In the genomic region with DNA sequence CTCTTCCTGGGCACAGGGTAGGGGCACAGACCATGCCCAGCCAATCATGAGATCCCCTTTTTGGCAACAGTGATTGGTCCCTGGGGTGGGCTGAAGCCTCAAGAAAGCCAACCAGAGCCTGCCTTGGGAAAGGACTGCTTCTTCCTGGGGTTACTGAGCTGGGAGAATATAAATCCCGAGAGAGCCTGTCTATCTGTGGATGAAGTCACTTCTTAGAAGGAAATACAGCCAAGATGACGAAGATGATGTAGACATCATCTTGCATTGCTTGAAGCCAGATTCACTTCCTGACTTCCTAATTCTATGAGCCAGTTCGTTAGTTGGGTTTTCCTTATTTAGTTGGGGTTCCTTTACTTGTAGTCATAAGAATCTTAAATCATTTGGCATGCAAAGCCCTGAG, we compare ENCODE assay signal across 13 cellular contexts. TPM values are rescaled to one million over a fixed set of nuclear protein-coding genes. Genes with fewer than 3 reads are reported as not detected.
DNase-seq lines count a peak whose midpoint lies in the region; ATAC-seq and TF ChIP-seq lines count a peak whose summit lies in the region.
"Had no signal": no experiment of that assay in that cellular context is flagged by ENCODE, and none has a peak within 500 bp of the region (broad histone marks: within the 10 kb centered on the region; RNA-seq: fewer than 3 reads in every experiment).

No MANE protein-coding gene starts in this region.

- TF ChIP-seq CTCF in fibroblast of mammary gland (conservative IDR thresholded peaks at IDR 0.05; ENCODE audit: control insufficient read depth, insufficient read depth, low read depth, low read length), result no peak
- TF ChIP-seq CTCF in osteocyte (IDR thresholded peaks at IDR 0.05), result no peak
- no peak for TF ChIP-seq CTCF in GM20000 (IDR thresholded peaks at IDR 0.05; ENCODE audit: extremely low read depth, missing control alignments)

- H3K4me1 Mint-ChIP-seq in osteocyte (ENCODE audit: unreplicated experiment), result peaks cover 38% of the 10 kb centered on the region

- H3K4me3 ChIP-seq in fibroblast of mammary gland (ENCODE audit: control insufficient read depth, low read depth, low read length) (no peak overlapping the region), aorta (ENCODE audit: low read length in 2 of 2) (no peak overlapping the region)

- no peaks in the 10 kb centered on the region for H3K9me3 Mint-ChIP-seq in osteocyte (ENCODE audit: unreplicated experiment)
- H3K9me3 Mint-ChIP-seq: neural crest cell had no signal

- peak; percentile 35 for ATAC-seq in SK-N-SH treated with all-trans-retinoic acid at 6 μM for 48 hours
- no peak for ATAC-seq in aorta (ENCODE audit: low FRiP score)

- WGBS in aorta, 2 donors, result 13 to 24% methylated on average over 3 of the region's 3 CpGs

- H3K36me3 Mint-ChIP-seq in osteocyte (ENCODE audit: unreplicated experiment), result no peaks in the 10 kb centered on the region

- intact Hi-C loops in aorta (cut with DNase I), result no loop called here

- no peaks in the 10 kb centered on the region for H3K27me3 Mint-ChIP-seq in osteocyte (ENCODE audit: unreplicated experiment)

- no peaks in the 10 kb centered on the region for H3K4me1 ChIP-seq in aorta (ENCODE audit: control insufficient read depth in 1 of 2, insufficient read depth in 2 of 2, low read length in 2 of 2)

- H3K27ac Mint-ChIP-seq in osteocyte (ENCODE audit: unreplicated experiment), result peak overlapping the region; percentile 10

- DNase-seq in EH (ENCODE audit: low read depth) (peak; percentile 98), fibroblast of mammary gland (ENCODE audit: low read depth) (peak; percentile 97), osteocyte (ENCODE audit: extremely low spot score, unreplicated experiment) (no peak), GM20000 (ENCODE audit: low spot score) (no peak), DMS79 (lab: John Stamatoyannopoulos, UW) (no peak), HuH-7 (ENCODE audit: low spot score) (no peak), aorta (no peak)
- DNase-seq: activated CD8-positive, alpha-beta memory T cell treated with anti-CD3 and anti-CD28 coated beads, Interleukin-2, amount 50 U/mL, for 48 hours; cortex of kidney; NCI-H69; T-helper 2 cell had no signal

- no peaks in the 10 kb centered on the region for H3K27me3 ChIP-seq in aorta (ENCODE audit: control insufficient read depth in 1 of 2, insufficient read depth in 2 of 2, low read length in 1 of 2)

- no peaks in the 10 kb centered on the region for H3K36me3 ChIP-seq in aorta (ENCODE audit: control insufficient read depth in 1 of 2, insufficient read depth in 2 of 2, low read length in 1 of 2)

- peak overlapping the region in 1 of 2 donors; percentile 23 for H3K27ac ChIP-seq in aorta (ENCODE audit: low read depth in 1 of 2, low read length in 2 of 2)

- H3K9me3 ChIP-seq in aorta (ENCODE audit: control insufficient read depth, low read length), result no peaks in the 10 kb centered on the region

- no peak overlapping the region for H3K4me3 Mint-ChIP-seq in osteocyte (ENCODE audit: unreplicated experiment)
- H3K4me3 Mint-ChIP-seq: neural crest cell had no signal

TF ChIP-seq in SK-N-SH treated with all-trans-retinoic acid at 6 μM for 48 hours, 23 proteins besides CTCF, POLR2A, EP300 and RAD21:
- TF ChIP-seq ZC3H10 (CRISPR knock-in tag; IDR thresholded peaks at IDR 0.05) (no peak), ZNF565 (CRISPR knock-in tag; conservative IDR thresholded peaks at IDR 0.05; ENCODE audit: low read depth) (no peak), ZFP3 (CRISPR knock-in tag; IDR thresholded peaks at IDR 0.05) (no peak), TOX (CRISPR knock-in tag; IDR thresholded peaks at IDR 0.05; ENCODE audit: borderline replicate concordance) (no peak), RARB (CRISPR knock-in tag; IDR thresholded peaks at IDR 0.05) (no peak), PPARA (CRISPR knock-in tag; IDR thresholded peaks at IDR 0.05; ENCODE audit: borderline replicate concordance) (no peak), SNAI2 (CRISPR knock-in tag; IDR thresholded peaks at IDR 0.05) (no peak), ISL1 (CRISPR knock-in tag; IDR thresholded peaks at IDR 0.05) (no peak), GLIS3 (CRISPR knock-in tag; IDR thresholded peaks at IDR 0.05) (no peak), ZFP30 (CRISPR knock-in tag; IDR thresholded peaks at IDR 0.05) (no peak), ZNF8 (CRISPR knock-in tag; IDR thresholded peaks at IDR 0.05) (no peak)
- TF ChIP-seq, protein P1, sequence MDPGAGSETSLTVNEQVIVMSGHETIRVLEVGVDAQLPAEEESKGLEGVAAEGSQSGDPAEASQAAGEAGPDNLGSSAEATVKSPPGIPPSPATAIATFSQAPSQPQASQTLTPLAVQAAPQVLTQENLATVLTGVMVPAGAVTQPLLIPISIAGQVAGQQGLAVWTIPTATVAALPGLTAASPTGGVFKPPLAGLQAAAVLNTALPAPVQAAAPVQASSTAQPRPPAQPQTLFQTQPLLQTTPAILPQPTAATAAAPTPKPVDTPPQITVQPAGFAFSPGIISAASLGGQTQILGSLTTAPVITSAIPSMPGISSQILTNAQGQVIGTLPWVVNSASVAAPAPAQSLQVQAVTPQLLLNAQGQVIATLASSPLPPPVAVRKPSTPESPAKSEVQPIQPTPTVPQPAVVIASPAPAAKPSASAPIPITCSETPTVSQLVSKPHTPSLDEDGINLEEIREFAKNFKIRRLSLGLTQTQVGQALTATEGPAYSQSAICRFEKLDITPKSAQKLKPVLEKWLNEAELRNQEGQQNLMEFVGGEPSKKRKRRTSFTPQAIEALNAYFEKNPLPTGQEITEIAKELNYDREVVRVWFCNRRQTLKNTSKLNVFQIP (CRISPR knock-in tag; IDR thresholded peaks at IDR 0.05; ENCODE audit: borderline replicate concordance, low read depth), result no peak
- TF ChIP-seq, protein P2, sequence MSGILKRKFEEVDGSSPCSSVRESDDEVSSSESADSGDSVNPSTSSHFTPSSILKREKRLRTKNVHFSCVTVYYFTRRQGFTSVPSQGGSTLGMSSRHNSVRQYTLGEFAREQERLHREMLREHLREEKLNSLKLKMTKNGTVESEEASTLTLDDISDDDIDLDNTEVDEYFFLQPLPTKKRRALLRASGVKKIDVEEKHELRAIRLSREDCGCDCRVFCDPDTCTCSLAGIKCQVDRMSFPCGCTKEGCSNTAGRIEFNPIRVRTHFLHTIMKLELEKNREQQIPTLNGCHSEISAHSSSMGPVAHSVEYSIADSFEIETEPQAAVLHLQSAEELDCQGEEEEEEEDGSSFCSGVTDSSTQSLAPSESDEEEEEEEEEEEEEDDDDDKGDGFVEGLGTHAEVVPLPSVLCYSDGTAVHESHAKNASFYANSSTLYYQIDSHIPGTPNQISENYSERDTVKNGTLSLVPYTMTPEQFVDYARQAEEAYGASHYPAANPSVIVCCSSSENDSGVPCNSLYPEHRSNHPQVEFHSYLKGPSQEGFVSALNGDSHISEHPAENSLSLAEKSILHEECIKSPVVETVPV (CRISPR knock-in tag; IDR thresholded peaks at IDR 0.05), result no peak

RNA-seq across cellular contexts. Expression of a gene that starts 50.1 kb away (rescaled TPM):
- total RNA-seq in osteocyte (21.9 and 22.3 TPM in 2 replicates), aorta (10 to 100 TPM; 25.9 to 29.4 TPM)
- polyA plus RNA-seq in aorta, result 1 to 10 TPM; 4.3 to 6.8 TPM

RNA-seq across cellular contexts. Expression of a gene that starts 60.0 kb away (rescaled TPM):
- not detected in 2 replicates for total RNA-seq in osteocyte
- not detected for total RNA-seq in aorta
- polyA plus RNA-seq in aorta, result not detected

Comparison
In these comparisons a context has a peak if more than half of its experiments do, and no peak if none do; other contexts are left out.
1. DNase-seq: peak in EH (single experiment) and fibroblast of mammary gland (single experiment); none in osteocyte (single experiment), GM20000 (single experiment), DMS79 (single experiment), HuH-7 (single experiment) and aorta (0 of 2).